ENCODE assay signal across 7 cellular contexts in genomic region chr3:4656059-4656458, GRCh38.
DNase-seq lines count a peak whose midpoint lies in the region; FAIRE-seq and TF ChIP-seq lines count a peak whose summit lies in the region.

No MANE protein-coding gene starts in this region.

- no peak for FAIRE-seq in small intestine (lab: Jason Lieb, UNC)

- H3K36me3 ChIP-seq in GM23248 (ENCODE audit: low read depth) (no peaks in the 10 kb centered on the region), hepatocyte (replicated peaks; ENCODE audit: insufficient read depth, low read depth) (no peaks in the 10 kb centered on the region), small intestine (ENCODE audit: control insufficient read depth in 2 of 2, insufficient read depth in 2 of 2, low read length in 2 of 2) (no peaks in the 10 kb centered on the region)

- H2AFZ ChIP-seq in GM23248 = no peak overlapping the region; the same call in 1 of the 2 replicates
- H2AFZ ChIP-seq in hepatocyte = no peak overlapping the region

- H3K4me1 ChIP-seq in GM23248 (ENCODE audit: insufficient read depth) = peaks cover 3% of the 10 kb centered on the region; the same call in 1 of the 2 replicates
- no peaks in the 10 kb centered on the region for H3K4me1 ChIP-seq in hepatocyte (ENCODE audit: insufficient read depth)
- no peaks in the 10 kb centered on the region for H3K4me1 ChIP-seq in small intestine (ENCODE audit: control insufficient read depth in 2 of 2, insufficient read depth in 1 of 2, low read depth in 1 of 2, low read length in 1 of 2)

- in situ Hi-C loops in GM23248 (cut with MboI) = no loop called here

- H3K79me2 ChIP-seq in GM23248 (ENCODE audit: insufficient read depth) = no peaks in the 10 kb centered on the region
- no peaks in the 10 kb centered on the region for H3K79me2 ChIP-seq in hepatocyte

- peak; percentile 89 for TF ChIP-seq CTCF in hepatocyte (IDR thresholded peaks at IDR 0.05; ENCODE audit: poor library complexity)

- DNase-seq in GM23248 (peak; percentile 89), NCI-H2081 treated with DMSO at 0.1 percent for 48 hours (lab: John Stamatoyannopoulos, UW) (peak; percentile 15), astrocyte of the hippocampus (ENCODE audit: low read depth, low spot score) (peak; percentile 88), hepatocyte (ENCODE audit: low spot score) (peak; percentile 83), small intestine (peak; percentile 56), NK-92 (lab: John Stamatoyannopoulos, UW; ENCODE audit: unreplicated experiment) (no peak), KG1 (lab: John Stamatoyannopoulos, UW) (no peak)

- no peaks in the 10 kb centered on the region for H4K20me1 ChIP-seq in GM23248 (ENCODE audit: insufficient read depth)
- no peaks in the 10 kb centered on the region for H4K20me1 ChIP-seq in hepatocyte (ENCODE audit: insufficient read depth, poor library complexity, severe bottlenecking)

- H3K9me3 ChIP-seq in GM23248 (ENCODE audit: low read depth) = no peaks in the 10 kb centered on the region
- no peaks in the 10 kb centered on the region for H3K9me3 ChIP-seq in hepatocyte (ENCODE audit: low read depth)
- no peaks in the 10 kb centered on the region for H3K9me3 ChIP-seq in small intestine (ENCODE audit: control insufficient read depth, low read depth)

- H3K27ac ChIP-seq in GM23248 (no peak overlapping the region), hepatocyte (no peak overlapping the region), small intestine (ENCODE audit: low read depth in 1 of 2, low read length in 1 of 2) (no peak overlapping the region)

- no peak overlapping the region for H3K4me2 ChIP-seq in GM23248 (ENCODE audit: unreplicated experiment)
- H3K4me2 ChIP-seq in hepatocyte = no peak overlapping the region

- 21 to 31% methylated on average over 6 of the region's 6 CpGs for WGBS in GM23248 (ENCODE audit: low coverage in 1 of 2, low lambda C conversion rate in 2 of 2, missing lambda C conversion rate in 2 of 2), 2 experiments
- WGBS in hepatocyte (ENCODE audit: low lambda C conversion rate, missing lambda C conversion rate) = 23% methylated on average over 6 of the region's 6 CpGs
- WGBS in small intestine, 3 donors = 21 to 43% (median 38%) methylated on average over 6 of the region's 6 CpGs

- no peak overlapping the region for H3K4me3 ChIP-seq in GM23248
- H3K4me3 ChIP-seq in hepatocyte = no peak overlapping the region
- no peak overlapping the region for H3K4me3 ChIP-seq in small intestine (ENCODE audit: low read depth in 1 of 2, low read length in 2 of 2)

- H3K27me3 ChIP-seq in GM23248 (replicated peaks; ENCODE audit: insufficient read depth) = no peaks in the 10 kb centered on the region
- no peaks in the 10 kb centered on the region for H3K27me3 ChIP-seq in hepatocyte
- H3K27me3 ChIP-seq in small intestine (ENCODE audit: control insufficient read depth in 2 of 2, insufficient read depth in 2 of 2, low read length in 2 of 2) = no peaks in the 10 kb centered on the region

- H3K9ac ChIP-seq in GM23248 = no peak overlapping the region

- no peaks in the 10 kb centered on the region for H3F3A ChIP-seq in GM23248 (ENCODE audit: insufficient read depth)

- H3K9me2 ChIP-seq in GM23248 (ENCODE audit: insufficient read depth) = no peaks in the 10 kb centered on the region
- no peaks in the 10 kb centered on the region for H3K9me2 ChIP-seq in hepatocyte (replicated peaks; ENCODE audit: insufficient read depth)

Comparison
In these comparisons a context has a peak if more than half of its experiments do, and no peak if none do; other contexts are left out.
1. DNase-seq: peak in GM23248 (single experiment), NCI-H2081 treated with DMSO at 0.1 percent for 48 hours (single experiment), astrocyte of the hippocampus (single experiment), hepatocyte (single experiment) and small intestine (single experiment); none in NK-92 (single experiment) and KG1 (single experiment).